22 cellular contexts compared by ENCODE assay signal in genomic region chr16:57473176-57473840, GRCh38. TPM values are rescaled to one million over a fixed set of nuclear protein-coding genes. Genes with fewer than 3 reads are reported as not detected.
DNase-seq lines count a peak whose midpoint lies in the region; TF ChIP-seq lines count a peak whose summit lies in the region.
"Had no signal": no experiment of that assay in that cellular context is flagged by ENCODE, and none has a peak within 500 bp of the region (broad histone marks: within the 10 kb centered on the region; RNA-seq: fewer than 3 reads in every experiment).

No MANE protein-coding gene starts in this region.

- H3K27ac ChIP-seq in HUES6 (ENCODE audit: low read depth, low read length) (no peak overlapping the region), layer of hippocampus (ENCODE audit: low read depth, low read length) (peak overlapping the region; percentile 38), spleen (peak overlapping the region in 6 of 8 donors; percentile 20 to 78 (median 58))
- H3K27ac ChIP-seq: ovary had no signal

- H3K4me1 ChIP-seq in HUES6 (ENCODE audit: control insufficient read depth, insufficient read depth, low read length) (peaks cover 64% of the 10 kb centered on the region), spleen (peaks cover 11 to 89% (median 60%) of the 10 kb centered on the region in 6 donors)

- TF ChIP-seq POLR2A in spleen (IDR thresholded peaks at IDR 0.05) = no peak

- peak overlapping the region; percentile 22 for H3K9ac ChIP-seq in HUES6 (ENCODE audit: low read length)

- H3K9me3 ChIP-seq in HUES6 (ENCODE audit: control insufficient read depth, insufficient read depth, low read depth, low read length) (no peaks in the 10 kb centered on the region), spleen (no peaks in the 10 kb centered on the region)
- H3K9me3 ChIP-seq: ovary, transverse colon had no signal

- H3K9me3 Mint-ChIP-seq in activated T-cell treated with anti-CD3 and anti-CD28 coated beads, Interleukin-2, amount 50 U/mL, for 24 hours = no peaks in the 10 kb centered on the region
- H3K9me3 Mint-ChIP-seq: activated CD4-positive, alpha-beta memory T cell treated with anti-CD3 and anti-CD28 coated beads for 36 hours; activated T-cell treated with anti-CD3 and anti-CD28 coated beads, Interleukin-2, amount 50 U/mL, for 4 hours; IgD-negative memory B cell; natural killer cell had no signal

- H3K4me3 ChIP-seq in HUES6 (ENCODE audit: low read depth, low read length) = no peak overlapping the region
- H3K4me3 ChIP-seq in spleen = no peak overlapping the region
- H3K4me3 ChIP-seq: ovary, smooth muscle cell, transverse colon had no signal

- peaks cover under 1% of the 10 kb centered on the region; the same call in 1 of the 2 replicates for H3K27me3 ChIP-seq in HUES6 (ENCODE audit: control insufficient read depth, insufficient read depth, low read length)
- no peaks in the 10 kb centered on the region for H3K27me3 ChIP-seq in layer of hippocampus (ENCODE audit: control insufficient read depth, insufficient read depth, low read length)
- no peaks in the 10 kb centered on the region for H3K27me3 ChIP-seq in spleen (replicated peaks in 1 of 7)
- H3K27me3 ChIP-seq: ovary, transverse colon had no signal

- H3K4me3 Mint-ChIP-seq in activated T-cell treated with anti-CD3 and anti-CD28 coated beads, Interleukin-2, amount 50 U/mL, for 24 hours = no peak overlapping the region
- H3K4me3 Mint-ChIP-seq: activated CD4-positive, alpha-beta memory T cell treated with anti-CD3 and anti-CD28 coated beads for 36 hours; activated T-cell treated with anti-CD3 and anti-CD28 coated beads, Interleukin-2, amount 50 U/mL, for 4 hours; IgD-negative memory B cell; natural killer cell had no signal

- WGBS in spleen, 5 donors = 88 to 94% (median 92%) methylated on average over 12 to 14 of the region's 14 CpGs

- H3K36me3 ChIP-seq in HUES6 (ENCODE audit: control insufficient read depth, insufficient read depth, low read length) = peaks cover 52% of the 10 kb centered on the region
- peaks cover 0 to 69% (median 46%) of the 10 kb centered on the region in 6 donors for H3K36me3 ChIP-seq in spleen
- H3K36me3 ChIP-seq: ovary had no signal

- H3K4me1 Mint-ChIP-seq in activated T-cell treated with anti-CD3 and anti-CD28 coated beads, Interleukin-2, amount 50 U/mL, for 24 hours (ENCODE audit: low read depth) = peaks cover 16% of the 10 kb centered on the region

- peak overlapping the region; percentile 53 for H3K27ac Mint-ChIP-seq in activated T-cell treated with anti-CD3 and anti-CD28 coated beads, Interleukin-2, amount 50 U/mL, for 24 hours
- H3K27ac Mint-ChIP-seq: activated CD4-positive, alpha-beta memory T cell treated with anti-CD3 and anti-CD28 coated beads for 36 hours; IgD-negative memory B cell; natural killer cell had no signal

- TF ChIP-seq CTCF in spleen (IDR thresholded peaks at IDR 0.05 in 8 of 11, conservative IDR thresholded peaks at IDR 0.05 in 3 of 11) = no peak

- no peaks in the 10 kb centered on the region for H3K27me3 Mint-ChIP-seq in activated T-cell treated with anti-CD3 and anti-CD28 coated beads, Interleukin-2, amount 50 U/mL, for 24 hours
- H3K27me3 Mint-ChIP-seq: activated CD4-positive, alpha-beta memory T cell treated with anti-CD3 and anti-CD28 coated beads for 36 hours; IgD-negative memory B cell had no signal

- intact Hi-C loops in spleen (cut with DNase I; ENCODE audit: low total_unique reads) = no loop called here

- no peak for DNase-seq in activated T-cell treated with anti-CD3 and anti-CD28 coated beads, Interleukin-2, amount 50 U/mL, for 24 hours
- DNase-seq in activated T-cell treated with anti-CD3 and anti-CD28 coated beads, Interleukin-2, amount 50 U/mL, for 1 hour = no peak
- peak; percentile 68 for DNase-seq in spleen
- no peak for DNase-seq in NCI-H82 treated with DMSO at 0.1 percent for 48 hours (lab: John Stamatoyannopoulos, UW; ENCODE audit: unreplicated experiment)
- no peak for DNase-seq in islet precursor cell
- no peak for DNase-seq in HCEC 1CT
- DNase-seq: activated CD4-positive, alpha-beta memory T cell treated with anti-CD3 and anti-CD28 coated beads for 36 hours; activated gamma-delta T cell treated with Interleukin-2 at 50 U/mL for 16 hours; activated T-cell treated with anti-CD3 and anti-CD28 coated beads, Interleukin-2, amount 50 U/mL, for 4 hours; C1 segment of cervical spinal cord; Calu3; left ventricle myocardium superior; natural killer cell; NCI-H226; NCI-H748 treated with DMSO at 0.1 percent for 48 hours; ovary; stimulated activated CD4-positive, alpha-beta T cell treated with anti-CD3 and anti-CD28 coated beads, Interleukin-2, amount 100 ng/mL, for 24 hours; transverse colon had no signal

- peaks cover 44% of the 10 kb centered on the region for H3K36me3 Mint-ChIP-seq in activated T-cell treated with anti-CD3 and anti-CD28 coated beads, Interleukin-2, amount 50 U/mL, for 24 hours (ENCODE audit: low read depth)
- H3K36me3 Mint-ChIP-seq: IgD-negative memory B cell had no signal

RNA-seq across cellular contexts. Expression of gene POLR2C, which starts 10.8 kb away (rescaled TPM):
- total RNA-seq in spleen = 10 to 100 TPM; 42.3 to 75.6 (median 52.7) TPM
- polyA plus RNA-seq in spleen = 10 to 100 TPM; 23.2 to 42.7 (median 35.0) TPM

RNA-seq across cellular contexts. Expression of gene DOK4, which starts 13.0 kb away (rescaled TPM):
- 10 to 100 TPM in 6 of 7 donors, 1 to 10 TPM in 1; 7.3 to 19.8 (median 16.1) TPM for total RNA-seq in spleen
- polyA plus RNA-seq in spleen = 10 to 100 TPM in 1 of 3 donors, 1 to 10 TPM in 2; 4.1 to 10.0 (median 5.5) TPM

RNA-seq across cellular contexts. Expression of gene COQ9, which starts 26.0 kb away (rescaled TPM):
- 10 to 100 TPM; 25.8 to 39.9 (median 29.6) TPM for total RNA-seq in spleen
- 10 to 100 TPM; 32.2 to 34.9 (median 34.4) TPM for polyA plus RNA-seq in spleen

RNA-seq across cellular contexts. Expression of gene CIAPIN1, which starts 26.1 kb away (rescaled TPM):
- total RNA-seq in spleen = 10 to 100 TPM; 21.4 to 39.8 (median 31.3) TPM
- 10 to 100 TPM; 19.6 to 28.4 (median 22.1) TPM for polyA plus RNA-seq in spleen
